Comparison of ENCODE assay signal across 8 cellular contexts in genomic region chr1:207964195-207964966, GRCh38. TPM values are rescaled to one million over a fixed set of nuclear protein-coding genes. Genes with fewer than 3 reads are reported as not detected.
A peak's percentile ranks its signal among the peaks of the same experiment; 100 is the strongest.
DNase-seq lines count a peak whose midpoint lies in the region; ATAC-seq and TF ChIP-seq lines count a peak whose summit lies in the region.

No MANE protein-coding gene starts in this region.

- no peaks in the 10 kb centered on the region for H3K79me2 ChIP-seq in mesendoderm (ENCODE audit: control insufficient read depth, insufficient read depth, low read length)

- no peak overlapping the region for H3K23ac ChIP-seq in mesendoderm (ENCODE audit: low read length)

- H3K27me3 Mint-ChIP-seq in activated CD8-positive, alpha-beta memory T cell treated with anti-CD3 and anti-CD28 coated beads, Interleukin-2, amount 10 ng/mL, durations not matched to agents 7 days and 5 days, result peaks cover 35% of the 10 kb centered on the region
- peaks cover 21% of the 10 kb centered on the region for H3K27me3 Mint-ChIP-seq in activated CD8-positive, alpha-beta T cell treated with anti-CD3 and anti-CD28 coated beads for 36 hours

- H2AK5ac ChIP-seq in mesendoderm (ENCODE audit: low read length), result no peak overlapping the region

- H3K56ac ChIP-seq in mesendoderm (ENCODE audit: low read length), result peak overlapping the region; percentile 79

- no peak overlapping the region for H4K8ac ChIP-seq in mesendoderm (ENCODE audit: low read depth, low read length)

- H3K27me3 ChIP-seq in mesendoderm (ENCODE audit: insufficient read depth, low read length, poor library complexity), result peaks cover 9% of the 10 kb centered on the region
- no peaks in the 10 kb centered on the region for H3K27me3 ChIP-seq in upper lobe of right lung

- no peak overlapping the region for H2BK120ac ChIP-seq in mesendoderm (ENCODE audit: low read depth, low read length)

- H3K9me3 Mint-ChIP-seq in activated CD8-positive, alpha-beta memory T cell treated with anti-CD3 and anti-CD28 coated beads, Interleukin-2, amount 10 ng/mL, durations not matched to agents 7 days and 5 days (ENCODE audit: low read depth), result no peaks in the 10 kb centered on the region
- H3K9me3 Mint-ChIP-seq in activated CD8-positive, alpha-beta T cell treated with anti-CD3 and anti-CD28 coated beads for 36 hours, result no peaks in the 10 kb centered on the region

- TF ChIP-seq CTCF in upper lobe of right lung (IDR thresholded peaks at IDR 0.05), result no peak
- no peak for TF ChIP-seq CTCF in activated CD8-positive, alpha-beta T cell treated with anti-CD3 and anti-CD28 coated beads for 36 hours (IDR thresholded peaks at IDR 0.05)

- no peak overlapping the region for H2BK5ac ChIP-seq in mesendoderm (ENCODE audit: low read length)

- H3K36me3 ChIP-seq in mesendoderm (ENCODE audit: control insufficient read depth, insufficient read depth, low read length) (no peaks in the 10 kb centered on the region), upper lobe of right lung (no peaks in the 10 kb centered on the region)

- H3K4me1 ChIP-seq in mesendoderm (ENCODE audit: control insufficient read depth, low read depth, low read length), result no peaks in the 10 kb centered on the region
- H3K4me1 ChIP-seq in upper lobe of right lung, result peaks cover 24% of the 10 kb centered on the region

- H3K4me3 ChIP-seq in mesendoderm (ENCODE audit: low read length) (no peak overlapping the region), upper lobe of right lung (peak overlapping the region; percentile 66)

- H2BK15ac ChIP-seq in mesendoderm (replicated peaks; ENCODE audit: low read depth), result no peak overlapping the region

- intact Hi-C loops in upper lobe of right lung (cut with DNase I), result loop anchor here (5.0 to 10.0 kb wide), 2 partner anchors 77 to 140 kb away; no protein-coding TSS in a partner anchor
- intact Hi-C loops in activated CD8-positive, alpha-beta T cell treated with anti-CD3 and anti-CD28 coated beads for 36 hours (cut with micrococcal nuclease), result loop anchor here (5.0 kb wide), 2 partner anchors 62 to 137 kb away; no protein-coding TSS in a partner anchor

- peak overlapping the region; percentile 55 for H3K9ac ChIP-seq in mesendoderm (ENCODE audit: low read length)

- peak overlapping the region; percentile 11 for H3K4me2 ChIP-seq in mesendoderm (ENCODE audit: low read length)

- no CpG with 5 or more reads among the region's 25 CpGs for WGBS in mesendoderm (ENCODE audit: extremely low coverage, insufficient coverage, low lambda C conversion rate)

- no peak for ATAC-seq in activated CD8-positive, alpha-beta memory T cell treated with anti-CD3 and anti-CD28 coated beads, Interleukin-2, amount 10 ng/mL, durations not matched to agents 7 days and 5 days
- no peak for ATAC-seq in upper lobe of right lung
- no peak for ATAC-seq in activated CD8-positive, alpha-beta T cell treated with anti-CD3 and anti-CD28 coated beads for 36 hours

- peaks cover 8% of the 10 kb centered on the region for H3K4me1 Mint-ChIP-seq in activated CD8-positive, alpha-beta memory T cell treated with anti-CD3 and anti-CD28 coated beads, Interleukin-2, amount 10 ng/mL, durations not matched to agents 7 days and 5 days
- H3K4me1 Mint-ChIP-seq in activated CD8-positive, alpha-beta T cell treated with anti-CD3 and anti-CD28 coated beads for 36 hours (ENCODE audit: low read depth), result peaks cover 4% of the 10 kb centered on the region

- peak overlapping the region; percentile 60 for H3K27ac ChIP-seq in cingulate gyrus (ENCODE audit: low read depth, low read length)
- H3K27ac ChIP-seq in mesendoderm (ENCODE audit: low read depth, low read length), result no peak overlapping the region
- peak overlapping the region; percentile 98 for H3K27ac ChIP-seq in upper lobe of right lung

- POLR2A ChIA-PET in activated CD8-positive, alpha-beta T cell treated with anti-CD3 and anti-CD28 coated beads for 36 hours (lab: Charles Lee), result no interaction called here

- no peak overlapping the region for H3K4ac ChIP-seq in mesendoderm (ENCODE audit: low read depth, low read length)

- no peak for DNase-seq in activated CD8-positive, alpha-beta memory T cell treated with anti-CD3 and anti-CD28 coated beads, Interleukin-2, amount 10 ng/mL, durations not matched to agents 7 days and 5 days
- DNase-seq in activated CD8-positive, alpha-beta memory T cell treated with anti-CD3 and anti-CD28 coated beads, Interleukin-2, amount 50 U/mL, for 48 hours, result no peak
- DNase-seq in mesendoderm, result no peak
- DNase-seq in upper lobe of right lung, result no peak
- DNase-seq in KG1 (lab: John Stamatoyannopoulos, UW), result no peak
- DNase-seq in activated CD4-positive, alpha-beta T cell treated with anti-CD3 and anti-CD28 coated beads for 1 hour, result no peak
- DNase-seq in activated CD8-positive, alpha-beta T cell treated with anti-CD3 and anti-CD28 coated beads for 36 hours, result no peak

- no peak overlapping the region for H3K4me3 Mint-ChIP-seq in activated CD8-positive, alpha-beta memory T cell treated with anti-CD3 and anti-CD28 coated beads, Interleukin-2, amount 10 ng/mL, durations not matched to agents 7 days and 5 days
- H3K4me3 Mint-ChIP-seq in activated CD8-positive, alpha-beta T cell treated with anti-CD3 and anti-CD28 coated beads for 36 hours, result no peak overlapping the region

- H4K5ac ChIP-seq in mesendoderm (ENCODE audit: low read length), result no peak overlapping the region

- CTCF ChIA-PET in activated CD8-positive, alpha-beta memory T cell treated with anti-CD3 and anti-CD28 coated beads, Interleukin-2, amount 10 ng/mL, durations not matched to agents 7 days and 5 days (lab: Charles Lee), result interaction anchor here (0.6 to 10.0 kb wide), 20 partner anchors 10 to 465 kb away, joined by 3 to 235 read pairs (median 7); partner anchors contain the start of gene PLXNA2
- CTCF ChIA-PET in activated CD8-positive, alpha-beta T cell treated with anti-CD3 and anti-CD28 coated beads for 36 hours (lab: Charles Lee), result interaction anchor here (0.6 to 10.0 kb wide), 19 partner anchors 10 to 453 kb away, joined by 3 to 253 read pairs (median 5); no protein-coding TSS in a partner anchor

- H3K36me3 Mint-ChIP-seq in activated CD8-positive, alpha-beta memory T cell treated with anti-CD3 and anti-CD28 coated beads, Interleukin-2, amount 10 ng/mL, durations not matched to agents 7 days and 5 days, result no peaks in the 10 kb centered on the region
- no peaks in the 10 kb centered on the region for H3K36me3 Mint-ChIP-seq in activated CD8-positive, alpha-beta T cell treated with anti-CD3 and anti-CD28 coated beads for 36 hours (ENCODE audit: low read depth)

- H3K18ac ChIP-seq in mesendoderm (ENCODE audit: low read length), result no peak overlapping the region

- peak overlapping the region; percentile 13 for H3K27ac Mint-ChIP-seq in activated CD8-positive, alpha-beta memory T cell treated with anti-CD3 and anti-CD28 coated beads, Interleukin-2, amount 10 ng/mL, durations not matched to agents 7 days and 5 days
- H3K27ac Mint-ChIP-seq in activated CD8-positive, alpha-beta T cell treated with anti-CD3 and anti-CD28 coated beads for 36 hours, result no peak overlapping the region

- H3K79me1 ChIP-seq in mesendoderm (ENCODE audit: low read length), result no peaks in the 10 kb centered on the region

- no peaks in the 10 kb centered on the region for H3K9me3 ChIP-seq in upper lobe of right lung

RNA-seq across cellular contexts. Expression of gene CD34, which starts 53.5 kb away (rescaled TPM):
- total RNA-seq in activated CD8-positive, alpha-beta memory T cell treated with anti-CD3 and anti-CD28 coated beads, Interleukin-2, amount 10 ng/mL, durations not matched to agents 7 days and 5 days, result under 1 TPM; 0.02 to 0.06 TPM
- polyA plus RNA-seq in mesendoderm (2013, experiment 1 of 2), result 0.04 TPM
- 0.06 TPM for polyA plus RNA-seq in mesendoderm (2013, experiment 2 of 2)
- total RNA-seq in upper lobe of right lung, result 50.7 TPM
- under 1 TPM; 0.04 to 0.05 TPM for total RNA-seq in activated CD8-positive, alpha-beta T cell treated with anti-CD3 and anti-CD28 coated beads for 36 hours

Comparison
In these comparisons a context has a peak if more than half of its experiments do, and no peak if none do; other contexts are left out.
1. RNA of gene CD34, which starts 53.5 kb away (total RNA-seq): 50.7 TPM in upper lobe of right lung (single experiment); 0.02 to 0.06 TPM in activated CD8-positive, alpha-beta memory T cell treated with anti-CD3 and anti-CD28 coated beads, Interleukin-2, amount 10 ng/mL, durations not matched to agents 7 days and 5 days and 0.04 to 0.05 TPM in activated CD8-positive, alpha-beta T cell treated with anti-CD3 and anti-CD28 coated beads for 36 hours; every median in the first group is over 10 times any median in the second.